Comparison of ENCODE assay signal across 14 cellular contexts in genomic region chr9:129100383-129101169, GRCh38. TPM values are rescaled to one million over a fixed set of nuclear protein-coding genes. Genes with fewer than 3 reads are reported as not detected.
DNase-seq lines count a peak whose midpoint lies in the region; ATAC-seq and TF ChIP-seq lines count a peak whose summit lies in the region.
"Had no signal": no experiment of that assay in that cellular context is flagged by ENCODE, and none has a peak within 500 bp of the region (broad histone marks: within the 10 kb centered on the region; RNA-seq: fewer than 3 reads in every experiment).

No MANE protein-coding gene starts in this region.

- H3K4me3 Mint-ChIP-seq in H9, result peak overlapping the region in 1 of 2 experiments; percentile 31; a peak in 1 of 5 replicates

- TF ChIP-seq POLR2A in transverse colon (IDR thresholded peaks at IDR 0.05), result no peak

- no peak overlapping the region for H2AK5ac ChIP-seq in H9 (ENCODE audit: insufficient read length, low read length)

- H4K91ac ChIP-seq in H9 (ENCODE audit: insufficient read length, low read depth, low read length), result no peak overlapping the region

- CTCF ChIA-PET in RWPE1 (lab: Yijun Ruan, JAX), result interaction anchor here (0.6 kb wide), 2 partner anchors 44 to 976 kb away, joined by 3 to 5 read pairs; no protein-coding TSS in a partner anchor

- in situ Hi-C loops in transverse colon (cut with MboI; ENCODE audit: low pct_ligation_motif_present in 1 of 4, low pct_unique_long_range_greater_than_20kb in 1 of 4, low sequenced_read_pairs in 3 of 4), result no loop called here

- H2BK20ac ChIP-seq in H9 (ENCODE audit: low read depth, low read length, poor library complexity, severe bottlenecking), result no peak overlapping the region

- no peak overlapping the region for H4K8ac ChIP-seq in H9 (replicated peaks; ENCODE audit: insufficient read length, low read depth, low read length)

- no peaks in the 10 kb centered on the region for H3K79me1 ChIP-seq in H9 (ENCODE audit: insufficient read depth, low read depth, low read length, poor library complexity, severe bottlenecking)

- no peak overlapping the region for H3K23ac ChIP-seq in H9 (ENCODE audit: insufficient read length, low read depth, low read length)

- intact Hi-C loops in transverse colon (cut with DNase I; ENCODE audit: low total_unique reads), result no loop called here

- peaks cover 11% of the 10 kb centered on the region for H3K36me3 ChIP-seq in osteoblast (ENCODE audit: insufficient read depth, low read length)
- peaks cover 0 to 16% (median 7%) of the 10 kb centered on the region in 4 donors for H3K36me3 ChIP-seq in transverse colon

- no peak overlapping the region; the same call in 1 of the 2 replicates for H3K14ac ChIP-seq in H9 (ENCODE audit: insufficient read depth, low read length)

- H3K9ac ChIP-seq in H9 (ENCODE audit: extremely low read depth, insufficient read length, low read length), result no peak overlapping the region
- H3K9ac ChIP-seq: BLaER1 treated with 17β-estradiol and CSF1 and Interleukin-3, amounts not matched to agents 10 nM and 100 nM had no signal

- no peak overlapping the region for H3K18ac ChIP-seq in H9 (ENCODE audit: insufficient read length, low read depth, low read length)

- DNase-seq in H9 (peak; percentile 70), RWPE1 (ENCODE audit: low spot score) (no peak), osteoblast (ENCODE audit: insufficient read length, low spot score, missing footprints) (peak; percentile 49), transverse colon (no peak), cerebellum (ENCODE audit: low spot score) (no peak)
- DNase-seq: EL, NCI-H1048, NCI-H146, NCI-H446 treated with DMSO at 0.1 percent for 48 hours, OCI-M1 had no signal

- no CpG with 5 or more reads among the region's 28 CpGs for WGBS in H9 (ENCODE audit: extremely low coverage, insufficient read length, low lambda C conversion rate)
- 68% methylated on average over 23 of the region's 28 CpGs; no CpG with 5 or more reads in 1 of the 2 donors for WGBS in transverse colon (ENCODE audit: low coverage in 1 of 2), 2 donors

- peaks cover 6 to 10% of the 10 kb centered on the region in 2 experiments; a peak in 3 of 4 replicates for H3K4me1 Mint-ChIP-seq in H9

- H3K27me3 Mint-ChIP-seq in H9 (ENCODE audit: low read depth), result peaks cover 17% of the 10 kb centered on the region

- H4K20me1 ChIP-seq in H9 (ENCODE audit: control insufficient read depth, insufficient read depth, insufficient read length) (no peaks in the 10 kb centered on the region), osteoblast (ENCODE audit: insufficient read depth, low read length) (no peaks in the 10 kb centered on the region)

- no peak overlapping the region for H3T11ph ChIP-seq in H9 (ENCODE audit: low read length)

- H3K4me3 ChIP-seq in osteoblast (ENCODE audit: insufficient read depth, low read length), result no peak overlapping the region
- H3K4me3 ChIP-seq in transverse colon, result no peak overlapping the region
- H3K4me3 ChIP-seq: BLaER1 treated with 17β-estradiol and CSF1 and Interleukin-3, amounts not matched to agents 10 nM and 100 nM had no signal

- no peaks in the 10 kb centered on the region for H3K9me3 Mint-ChIP-seq in H9

- H3K27ac ChIP-seq in H9 (ENCODE audit: insufficient read length, low read depth, low read length) (no peak overlapping the region), RWPE1 (peak overlapping the region; percentile 2; the same call in 1 of the 2 replicates), osteoblast (ENCODE audit: low read depth, low read length) (no peak overlapping the region), transverse colon (no peak overlapping the region)
- H3K27ac ChIP-seq: BLaER1 treated with 17β-estradiol and CSF1 and Interleukin-3, amounts not matched to agents 10 nM and 100 nM had no signal

- H3K9me3 ChIP-seq in H9 (ENCODE audit: control insufficient read depth, low read depth, low read length) (no peaks in the 10 kb centered on the region), osteoblast (ENCODE audit: low read depth, low read length) (no peaks in the 10 kb centered on the region), transverse colon (no peaks in the 10 kb centered on the region)
- H3K9me3 ChIP-seq: BLaER1 treated with 17β-estradiol and CSF1 and Interleukin-3, amounts not matched to agents 10 nM and 100 nM had no signal

- peak overlapping the region in 1 of 3 experiments; percentile 81; a peak in 1 of 7 replicates for H3K27ac Mint-ChIP-seq in H9

- no peak overlapping the region for H2BK120ac ChIP-seq in H9 (ENCODE audit: low read depth, low read length, poor library complexity, severe bottlenecking)

- peak; percentile 44 for TF ChIP-seq CTCF in H9 (conservative IDR thresholded peaks at IDR 0.05)
- TF ChIP-seq CTCF in RWPE1 (conservative IDR thresholded peaks at IDR 0.05; ENCODE audit: low read depth), result no peak
- TF ChIP-seq CTCF in osteoblast (IDR thresholded peaks at IDR 0.05; ENCODE audit: extremely low read depth, low read depth, low read length), result no peak
- TF ChIP-seq CTCF in transverse colon (IDR thresholded peaks at IDR 0.05), result no peak

- H2BK15ac ChIP-seq in H9 (ENCODE audit: low read depth, low read length), result no peak overlapping the region

- ATAC-seq in esophagus mucosa, result peak; percentile 8
- no peak for ATAC-seq in GM18511 (IDR thresholded peaks at IDR 0.05; ENCODE audit: unreplicated experiment)
- ATAC-seq: HCT116 had no signal

- no peak overlapping the region for H3K56ac ChIP-seq in H9 (ENCODE audit: insufficient read length, low read depth, low read length)

- no peaks in the 10 kb centered on the region for H3K23me2 ChIP-seq in H9 (ENCODE audit: insufficient read length, low read depth, low read length, poor library complexity, severe bottlenecking)

- no peak overlapping the region for H3K4ac ChIP-seq in H9 (ENCODE audit: low read depth, low read length)

- no peak overlapping the region for H2AFZ ChIP-seq in H9 (ENCODE audit: low read length)
- no peak overlapping the region for H2AFZ ChIP-seq in osteoblast (ENCODE audit: low read length)

- no peaks in the 10 kb centered on the region for H3K27me3 ChIP-seq in H9 (ENCODE audit: insufficient read depth, low read length)
- no peaks in the 10 kb centered on the region for H3K27me3 ChIP-seq in osteoblast (ENCODE audit: insufficient read depth, low read length)
- no peaks in the 10 kb centered on the region for H3K27me3 ChIP-seq in transverse colon
- H3K27me3 ChIP-seq: BLaER1 treated with 17β-estradiol and CSF1 and Interleukin-3, amounts not matched to agents 10 nM and 100 nM had no signal

- H4K5ac ChIP-seq in H9 (ENCODE audit: insufficient read length, low read depth, low read length), result no peak overlapping the region

- H2BK12ac ChIP-seq in H9 (ENCODE audit: insufficient read length, low read depth, low read length), result no peak overlapping the region

- H3K4me2 ChIP-seq in H9 (ENCODE audit: insufficient read depth, insufficient read length, low read length) (no peak overlapping the region), osteoblast (ENCODE audit: insufficient read depth, low read length) (no peak overlapping the region)

- POLR2A ChIA-PET in RWPE1 (lab: Yijun Ruan, JAX; ENCODE audit: low non-redundant PET), result no interaction called here

- H3K79me2 ChIP-seq in H9 (ENCODE audit: insufficient read depth, low read length), result no peaks in the 10 kb centered on the region
- no peaks in the 10 kb centered on the region for H3K79me2 ChIP-seq in osteoblast (ENCODE audit: insufficient read depth, low read length)

- H3K36me3 Mint-ChIP-seq in H9 (ENCODE audit: insufficient read depth in 1 of 3, low read depth in 3 of 3), result peaks cover 0 to 7% (median 1%) of the 10 kb centered on the region in 3 experiments; a peak in 3 of 7 replicates

- TF ChIP-seq EP300 in transverse colon (IDR thresholded peaks at IDR 0.05; ENCODE audit: low read depth), result no peak

- no peaks in the 10 kb centered on the region; the same call in 1 of the 2 replicates for H3K4me1 ChIP-seq in H9 (ENCODE audit: insufficient read depth, low read length)
- no peaks in the 10 kb centered on the region for H3K4me1 ChIP-seq in osteoblast (ENCODE audit: insufficient read depth, low read length)
- peaks cover 0 to 7% (median 3%) of the 10 kb centered on the region in 4 donors for H3K4me1 ChIP-seq in transverse colon

- no peak overlapping the region for H2BK5ac ChIP-seq in H9 (ENCODE audit: insufficient read length, low read length)

RNA-seq across cellular contexts. Expression of gene CRAT, which starts 10.0 kb away (rescaled TPM):
- 15.0 and 15.7 TPM in 2 replicates for total RNA-seq in H9 (2021)
- 33.4 TPM for total RNA-seq in esophagus mucosa
- 64.8 and 79.6 TPM in 2 replicates for total RNA-seq in osteoblast
- total RNA-seq in transverse colon, result 100 to 1,000 TPM; 124 to 161 (median 136) TPM
- total RNA-seq in cerebellum, result 16.8 TPM

RNA-seq across cellular contexts. Expression of gene PTPA, which starts 10.6 kb away (rescaled TPM):
- total RNA-seq in H9 (2021) (140 and 145 TPM in 2 replicates), esophagus mucosa (121 TPM), osteoblast (64.8 and 73.5 TPM in 2 replicates), transverse colon (100 to 1,000 TPM in 1 of 4 donors, 10 to 100 TPM in 3; 37.4 to 241 (median 66.5) TPM), cerebellum (42.3 TPM)

RNA-seq across cellular contexts. Expression of gene DOLPP1, which starts 19.7 kb away (rescaled TPM):
- total RNA-seq in H9 (2021), result 42.6 and 43.3 TPM in 2 replicates
- 14.7 TPM for total RNA-seq in esophagus mucosa
- 10.3 and 10.5 TPM in 2 replicates for total RNA-seq in osteoblast
- total RNA-seq in transverse colon, result 10 to 100 TPM; 15.7 to 52.4 (median 38.2) TPM
- total RNA-seq in cerebellum, result 12.0 TPM

Comparison
In these comparisons a context has a peak if more than half of its experiments do, and no peak if none do; other contexts are left out.
1. DNase-seq: peak in H9 (single experiment) and osteoblast (single experiment); none in RWPE1 (single experiment), transverse colon (single experiment) and cerebellum (single experiment).